ENCODE assay signal across 16 cellular contexts in the genomic region with DNA sequence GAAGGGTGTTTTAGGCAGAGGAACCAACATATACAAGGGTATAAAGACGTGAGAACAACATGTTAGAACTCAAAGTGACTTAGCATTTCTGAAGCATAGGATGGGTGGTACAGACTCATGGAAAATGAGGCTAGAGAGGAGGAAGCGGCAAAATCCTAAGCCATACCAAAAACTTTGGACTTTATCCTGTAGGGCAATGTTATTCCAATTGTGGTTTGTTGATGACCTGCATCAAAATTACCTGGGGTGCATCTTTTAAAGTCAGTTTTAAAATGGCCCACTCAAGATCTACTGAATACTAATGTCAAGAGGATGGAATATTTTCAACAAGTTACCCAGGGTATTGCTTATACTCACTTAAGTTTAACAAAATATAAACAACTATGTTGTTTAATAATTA. TPM values are rescaled to one million over a fixed set of nuclear protein-coding genes. Genes with fewer than 3 reads are reported as not detected.
DNase-seq lines count a peak whose midpoint lies in the region; ATAC-seq, FAIRE-seq and TF ChIP-seq lines count a peak whose summit lies in the region.
"Had no signal": no experiment of that assay in that cellular context is flagged by ENCODE, and none has a peak within 500 bp of the region (broad histone marks: within the 10 kb centered on the region; RNA-seq: fewer than 3 reads in every experiment).

No MANE protein-coding gene starts in this region.

- H3K9ac ChIP-seq in astrocyte (ENCODE audit: low read length) (no peak overlapping the region), kidney (ENCODE audit: low read length in 2 of 2) (no peak overlapping the region)

- H3K4me1 ChIP-seq in DOHH2 (ENCODE audit: control insufficient read depth, low read length) (peaks cover 16% of the 10 kb centered on the region), astrocyte (ENCODE audit: insufficient read depth, low read length) (no peaks in the 10 kb centered on the region), left ventricle myocardium inferior (peaks cover 41% of the 10 kb centered on the region), kidney (ENCODE audit: control insufficient read depth in 1 of 2, insufficient read depth in 1 of 2, low read depth in 1 of 2, low read length in 2 of 2) (peaks cover 4% of the 10 kb centered on the region in 2 donors)

- H3K27me3 ChIP-seq in DOHH2 (ENCODE audit: control insufficient read depth, low read length) (no peaks in the 10 kb centered on the region), astrocyte (ENCODE audit: insufficient read depth, low read length) (no peaks in the 10 kb centered on the region), left ventricle myocardium inferior (ENCODE audit: low read depth) (no peaks in the 10 kb centered on the region)

- TF ChIP-seq CTCF in DOHH2 (IDR thresholded peaks at IDR 0.05; ENCODE audit: low read depth, low read length, poor library complexity, severe bottlenecking), result no peak
- no peak for TF ChIP-seq CTCF in astrocyte (IDR thresholded peaks at IDR 0.05; ENCODE audit: insufficient read depth, low read depth, low read length)
- TF ChIP-seq CTCF in left ventricle myocardium inferior (IDR thresholded peaks at IDR 0.05; ENCODE audit: borderline replicate concordance), result no peak
- TF ChIP-seq CTCF in kidney (IDR thresholded peaks at IDR 0.05; ENCODE audit: borderline replicate concordance, extremely low read depth, insufficient read depth), result no peak

- no peaks in the 10 kb centered on the region for H3K36me3 ChIP-seq in DOHH2 (ENCODE audit: control insufficient read depth, low read length)
- H3K36me3 ChIP-seq in astrocyte (ENCODE audit: insufficient read depth, low read length), result peaks cover 3% of the 10 kb centered on the region
- H3K36me3 ChIP-seq in left ventricle myocardium inferior, result peaks cover 3% of the 10 kb centered on the region
- H3K36me3 ChIP-seq in kidney (ENCODE audit: control insufficient read depth in 1 of 2, insufficient read depth in 2 of 2, low read length in 2 of 2), result no peaks in the 10 kb centered on the region

- no peak overlapping the region for H2AFZ ChIP-seq in astrocyte (ENCODE audit: low read depth, low read length)

- FAIRE-seq in astrocyte (lab: Jason Lieb, UNC) (peak; percentile 58), kidney (lab: Jason Lieb, UNC) (no peak)
- FAIRE-seq: A549, H1 had no signal

- H3K27ac Mint-ChIP-seq in activated CD4-positive, alpha-beta T cell treated with anti-CD3 and anti-CD28 coated beads, Interleukin-2, amount 10 ng/mL, durations not matched to agents 24 days and 14 days, result no peak overlapping the region
- no peak overlapping the region for H3K27ac Mint-ChIP-seq in astrocyte (ENCODE audit: unreplicated experiment)
- no peak overlapping the region for H3K27ac Mint-ChIP-seq in stimulated activated memory B cell treated with anti-CD40 and anti-IgM and Interleukin-4, amounts not matched to agents 10 μg/mL and 1 μg/mL and 100 μg/mL, for 72 hours
- H3K27ac Mint-ChIP-seq: CD4-positive, CD25-positive, alpha-beta regulatory T cell; H9 had no signal

- no peaks in the 10 kb centered on the region for H3K27me3 Mint-ChIP-seq in activated CD4-positive, alpha-beta T cell treated with anti-CD3 and anti-CD28 coated beads, Interleukin-2, amount 10 ng/mL, durations not matched to agents 24 days and 14 days
- no peaks in the 10 kb centered on the region for H3K27me3 Mint-ChIP-seq in astrocyte (ENCODE audit: low read depth, unreplicated experiment)
- peaks cover 16% of the 10 kb centered on the region for H3K27me3 Mint-ChIP-seq in stimulated activated memory B cell treated with anti-CD40 and anti-IgM and Interleukin-4, amounts not matched to agents 10 μg/mL and 1 μg/mL and 100 μg/mL, for 72 hours
- H3K27me3 Mint-ChIP-seq: CD4-positive, CD25-positive, alpha-beta regulatory T cell; CD8-positive, alpha-beta memory T cell had no signal

- H3K79me2 ChIP-seq in DOHH2 (ENCODE audit: control insufficient read depth, low read length) (no peaks in the 10 kb centered on the region), astrocyte (ENCODE audit: insufficient read depth, low read length) (peaks cover 97% of the 10 kb centered on the region)

- H3K4me3 Mint-ChIP-seq in activated CD4-positive, alpha-beta T cell treated with anti-CD3 and anti-CD28 coated beads, Interleukin-2, amount 10 ng/mL, durations not matched to agents 24 days and 14 days, result no peak overlapping the region
- no peak overlapping the region for H3K4me3 Mint-ChIP-seq in astrocyte (ENCODE audit: unreplicated experiment)
- H3K4me3 Mint-ChIP-seq in stimulated activated memory B cell treated with anti-CD40 and anti-IgM and Interleukin-4, amounts not matched to agents 10 μg/mL and 1 μg/mL and 100 μg/mL, for 72 hours, result no peak overlapping the region
- H3K4me3 Mint-ChIP-seq: CD4-positive, CD25-positive, alpha-beta regulatory T cell; CD8-positive, alpha-beta memory T cell; H9 had no signal

- peaks cover 8% of the 10 kb centered on the region for H3K4me1 Mint-ChIP-seq in activated CD4-positive, alpha-beta T cell treated with anti-CD3 and anti-CD28 coated beads, Interleukin-2, amount 10 ng/mL, durations not matched to agents 24 days and 14 days
- H3K4me1 Mint-ChIP-seq in astrocyte (ENCODE audit: low read depth, unreplicated experiment), result peaks cover 4% of the 10 kb centered on the region
- peaks cover 6% of the 10 kb centered on the region for H3K4me1 Mint-ChIP-seq in stimulated activated memory B cell treated with anti-CD40 and anti-IgM and Interleukin-4, amounts not matched to agents 10 μg/mL and 1 μg/mL and 100 μg/mL, for 72 hours

- no peaks in the 10 kb centered on the region for H3F3A ChIP-seq in DOHH2 (ENCODE audit: control insufficient read depth, insufficient read depth)

- peak; percentile 22 for DNase-seq in activated CD4-positive, alpha-beta T cell treated with anti-CD3 and anti-CD28 coated beads, Interleukin-2, amount 10 ng/mL, durations not matched to agents 24 days and 14 days
- no peak for DNase-seq in activated CD4-positive, alpha-beta T cell treated with anti-CD3 and anti-CD28 coated beads for 48 hours
- DNase-seq in astrocyte (ENCODE audit: low read depth) (no peak), left ventricle myocardium inferior (no peak), kidney (no peak)
- DNase-seq: CD4-positive, CD25-positive, alpha-beta regulatory T cell; CD8-positive, alpha-beta memory T cell; COR-L47; DMS79; GF-D8; H9 had no signal

- H3K27ac ChIP-seq in DOHH2 (ENCODE audit: low read depth, low read length) (no peak overlapping the region), astrocyte (ENCODE audit: low read depth, low read length) (no peak overlapping the region), left ventricle myocardium inferior (replicated peaks) (no peak overlapping the region), kidney (ENCODE audit: low read depth in 2 of 2, low read length in 2 of 2) (no peak overlapping the region)
- H3K27ac ChIP-seq: 22Rv1, A549 had no signal

- H3K9me3 Mint-ChIP-seq in activated CD4-positive, alpha-beta T cell treated with anti-CD3 and anti-CD28 coated beads, Interleukin-2, amount 10 ng/mL, durations not matched to agents 24 days and 14 days, result peaks cover 7% of the 10 kb centered on the region
- peaks cover 3% of the 10 kb centered on the region for H3K9me3 Mint-ChIP-seq in astrocyte (ENCODE audit: unreplicated experiment)
- peaks cover 5% of the 10 kb centered on the region for H3K9me3 Mint-ChIP-seq in stimulated activated memory B cell treated with anti-CD40 and anti-IgM and Interleukin-4, amounts not matched to agents 10 μg/mL and 1 μg/mL and 100 μg/mL, for 72 hours
- H3K9me3 Mint-ChIP-seq: CD8-positive, alpha-beta memory T cell had no signal

- peak overlapping the region; percentile 48 for H3K4me2 ChIP-seq in DOHH2 (ENCODE audit: low read length)
- no peak overlapping the region for H3K4me2 ChIP-seq in astrocyte (ENCODE audit: low read length)
- H3K4me2 ChIP-seq: A549 had no signal

- peaks cover 5% of the 10 kb centered on the region for H3K36me3 Mint-ChIP-seq in activated CD4-positive, alpha-beta T cell treated with anti-CD3 and anti-CD28 coated beads, Interleukin-2, amount 10 ng/mL, durations not matched to agents 24 days and 14 days (ENCODE audit: low read depth)
- H3K36me3 Mint-ChIP-seq in astrocyte (ENCODE audit: low read depth, unreplicated experiment), result peaks cover 9% of the 10 kb centered on the region
- H3K36me3 Mint-ChIP-seq in stimulated activated memory B cell treated with anti-CD40 and anti-IgM and Interleukin-4, amounts not matched to agents 10 μg/mL and 1 μg/mL and 100 μg/mL, for 72 hours, result no peaks in the 10 kb centered on the region

- intact Hi-C loops in activated CD4-positive, alpha-beta T cell treated with anti-CD3 and anti-CD28 coated beads, Interleukin-2, amount 10 ng/mL, durations not matched to agents 24 days and 14 days (cut with micrococcal nuclease), result no loop called here
- intact Hi-C loops in left ventricle myocardium inferior (cut with micrococcal nuclease), result no loop called here
- intact Hi-C loops in kidney (cut with DNase I), result no loop called here

- H4K20me1 ChIP-seq in DOHH2 (ENCODE audit: control insufficient read depth, insufficient read depth, low read depth, low read length) (no peaks in the 10 kb centered on the region), astrocyte (ENCODE audit: insufficient read depth, low read length) (peaks cover 37% of the 10 kb centered on the region)

- no peaks in the 10 kb centered on the region for H3K9me3 ChIP-seq in DOHH2 (ENCODE audit: control insufficient read depth, insufficient read depth, low read length)
- no peaks in the 10 kb centered on the region for H3K9me3 ChIP-seq in astrocyte (ENCODE audit: insufficient read depth, low read depth, low read length)
- no peaks in the 10 kb centered on the region for H3K9me3 ChIP-seq in left ventricle myocardium inferior (replicated peaks)
- no peaks in the 10 kb centered on the region for H3K9me3 ChIP-seq in kidney (ENCODE audit: control insufficient read depth in 1 of 2, low read length in 2 of 2)
- H3K9me3 ChIP-seq: A549 had no signal

- peak overlapping the region; percentile 12; the same call in 1 of the 2 replicates for H3K4me3 ChIP-seq in DOHH2 (ENCODE audit: low read length)
- H3K4me3 ChIP-seq in astrocyte (ENCODE audit: insufficient read depth, low read depth, low read length), result no peak overlapping the region
- H3K4me3 ChIP-seq in left ventricle myocardium inferior, result no peak overlapping the region
- H3K4me3 ChIP-seq in kidney (ENCODE audit: low read length in 2 of 2), result no peak overlapping the region
- H3K4me3 ChIP-seq: A549 had no signal

- H3K9me2 ChIP-seq in DOHH2 (replicated peaks; ENCODE audit: control insufficient read depth, low read length), result no peaks in the 10 kb centered on the region

- ATAC-seq in stimulated activated memory B cell treated with anti-CD40 and anti-IgM and Interleukin-4, amounts not matched to agents 10 μg/mL and 1 μg/mL and 100 μg/mL, for 72 hours, result no peak
- ATAC-seq: A549 had no signal

RNA-seq across cellular contexts. Expression of gene RAPH1, which starts 34.8 kb away (rescaled TPM):
- total RNA-seq in activated CD4-positive, alpha-beta T cell treated with anti-CD3 and anti-CD28 coated beads, Interleukin-2, amount 10 ng/mL, durations not matched to agents 24 days and 14 days, result 6.0 and 6.1 TPM in 2 replicates
- total RNA-seq in astrocyte (43.4 and 50.4 TPM in 2 replicates), left ventricle myocardium inferior (17.2 TPM), kidney (90.7 TPM)
- 3.5 TPM for polyA plus RNA-seq in kidney (ENCODE audit: insufficient read depth, low read depth, low replicate concordance)
- polyA plus RNA-seq: CD8-positive, alpha-beta memory T cell had no signal
